ENCODE assay signal across 22 cellular contexts in genomic region chr4:174038481-174038880, GRCh38.
"Had no signal": no experiment of that assay in that cellular context is flagged by ENCODE, and none has a peak within 500 bp of the region (broad histone marks: within the 10 kb centered on the region; RNA-seq: fewer than 3 reads in every experiment).

No MANE protein-coding gene starts in this region.

- H3K9me3 ChIP-seq: gastroesophageal sphincter, heart left ventricle, prostate gland, right atrium auricular region, sigmoid colon, spleen, transverse colon, upper lobe of right lung, uterus had no signal

- H2AFZ ChIP-seq: hepatocyte had no signal

- H3K27ac ChIP-seq: dorsolateral prefrontal cortex, epithelial cell of prostate, foreskin keratinocyte, gastroesophageal sphincter, heart left ventricle, prostate gland, sigmoid colon, spleen, transverse colon, upper lobe of right lung, uterus had no signal

- DNase-seq: dorsolateral prefrontal cortex; effector CD4-positive, alpha-beta T cell; foreskin keratinocyte; heart left ventricle; kidney; mesendoderm; naive thymus-derived CD8-positive, alpha-beta T cell; nephron progenitor cell; nucleus accumbens; sigmoid colon; spleen; stimulated activated CD4-positive, alpha-beta T cell treated with anti-CD3 and anti-CD28 coated beads, Interleukin-4, amount 100 ng/mL, for 4 hours; stimulated activated naive CD8-positive, alpha-beta T cell treated with anti-CD3 and anti-CD28 coated beads, Interleukin-15, Interleukin-2, amounts not matched to agents 100 U/mL and 50 U/mL, for 24 hours; substantia nigra; transverse colon; upper lobe of right lung; uterus had no signal

- H3K4me1 ChIP-seq: foreskin keratinocyte, gastroesophageal sphincter, heart left ventricle, prostate gland, spleen, transverse colon, upper lobe of right lung, uterus had no signal

- H3K4me2 ChIP-seq: hepatocyte had no signal

- H3K36me3 ChIP-seq: gastroesophageal sphincter, heart left ventricle, prostate gland, right atrium auricular region, sigmoid colon, spleen, transverse colon, upper lobe of right lung, uterus had no signal

- H3K27me3 ChIP-seq: foreskin keratinocyte, gastroesophageal sphincter, heart left ventricle, hepatocyte, right atrium auricular region, sigmoid colon, spleen, transverse colon, upper lobe of right lung, uterus had no signal

- H3K4me3 ChIP-seq: dorsolateral prefrontal cortex, gastroesophageal sphincter, hepatocyte, prostate gland, sigmoid colon, spleen, transverse colon, upper lobe of right lung, uterus had no signal

- H3K79me2 ChIP-seq: hepatocyte had no signal
